ENCODE assay signal across 1 cellular context in the genomic region with DNA sequence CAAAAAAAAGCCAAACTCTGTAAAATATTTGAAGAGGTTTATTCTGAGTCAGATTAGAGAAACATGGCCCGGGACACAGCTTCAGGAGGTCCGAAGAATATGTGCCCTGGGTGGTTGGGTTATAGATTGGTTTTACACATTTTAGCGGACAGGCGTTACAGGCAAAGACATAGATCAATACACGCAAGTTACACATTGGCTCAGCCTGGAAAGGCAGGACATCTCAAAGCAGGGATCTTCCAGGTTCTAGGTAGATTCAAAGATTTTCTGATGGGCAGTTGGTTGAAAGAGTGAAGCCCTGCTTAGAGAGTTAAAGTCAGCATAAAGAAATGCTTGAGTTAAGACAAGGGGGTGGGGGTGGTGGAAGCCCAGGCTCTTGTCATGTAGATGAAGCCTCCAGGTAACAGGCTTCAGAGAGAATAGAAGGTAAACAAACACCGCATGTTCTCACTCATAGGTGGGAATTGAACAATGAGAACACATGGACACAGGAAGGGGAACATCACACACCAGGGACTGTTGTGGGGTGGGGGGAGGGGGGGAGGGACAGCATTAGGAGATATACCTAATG.
TF ChIP-seq lines count a peak whose summit lies in the region.

No MANE protein-coding gene starts in this region.

TF ChIP-seq in H1, 55 proteins besides CTCF, POLR2A, EP300 and RAD21:
- TF ChIP-seq RBBP5 (IDR thresholded peaks at IDR 0.05; ENCODE audit: borderline replicate concordance, low read depth, low read length) (peak; percentile 85), CTBP2 (IDR thresholded peaks at IDR 0.05; ENCODE audit: borderline replicate concordance, insufficient read depth, insufficient read length, low read length) (no peak), POU5F1 (IDR thresholded peaks at IDR 0.05; ENCODE audit: low read depth, low read length) (0 out of 2 replicates have a peak, but pooled peaks have one; percentile 51), NRF1 (IDR thresholded peaks at IDR 0.05; ENCODE audit: low read depth, low read length) (no peak), ASH2L (IDR thresholded peaks at IDR 0.05; ENCODE audit: low read length) (peak; percentile 96), TEAD4 (IDR thresholded peaks at IDR 0.05; ENCODE audit: low read depth, low read length) (no peak), SIX5 (IDR thresholded peaks at IDR 0.05; ENCODE audit: low read depth, low read length) (no peak), PHF8 (conservative IDR thresholded peaks at IDR 0.05; ENCODE audit: low read depth, low read length) (no peak), JUN (IDR thresholded peaks at IDR 0.05; ENCODE audit: low read depth, low read length) (no peak), CREB1 (IDR thresholded peaks at IDR 0.05) (no peak), GABPA (IDR thresholded peaks at IDR 0.05; ENCODE audit: borderline replicate concordance, insufficient read depth, low read length) (no peak), HDAC6 (IDR thresholded peaks at IDR 0.05; ENCODE audit: low read depth, low read length) (no peak), POLR2AphosphoS5 (IDR thresholded peaks at IDR 0.05; ENCODE audit: low read depth, low read length) (no peak), BCL11A (IDR thresholded peaks at IDR 0.05; ENCODE audit: low read depth in 2 of 2, low read length in 2 of 2) (no peak), HDAC2 (IDR thresholded peaks at IDR 0.05; ENCODE audit: borderline replicate concordance in 1 of 2, low read depth in 2 of 2, low read length in 2 of 2) (no peak), TAF1 (IDR thresholded peaks at IDR 0.05; ENCODE audit: low read depth, low read length) (0 out of 2 replicates have a peak, but pooled peaks have one; percentile 4), SP1 (IDR thresholded peaks at IDR 0.05; ENCODE audit: low read depth, low read length) (peak; percentile 66; the same call in 1 of the 2 replicates), KDM4A (IDR thresholded peaks at IDR 0.05; ENCODE audit: low read depth, low read length, severe bottlenecking) (no peak), ZNF274 (IDR thresholded peaks at IDR 0.05; ENCODE audit: borderline replicate concordance, extremely low read depth, low read length) (no peak), BACH1 (IDR thresholded peaks at IDR 0.05; ENCODE audit: low read length) (no peak), CBX8 (IDR thresholded peaks at IDR 0.05; ENCODE audit: borderline replicate concordance, low read depth, low read length) (no peak), SAP30 (IDR thresholded peaks at IDR 0.05; ENCODE audit: insufficient read depth, insufficient replicate concordance, low read length) (no peak), RFX5 (IDR thresholded peaks at IDR 0.05; ENCODE audit: borderline replicate concordance, low read depth, low read length) (no peak), SIRT6 (IDR thresholded peaks at IDR 0.05; ENCODE audit: low read length) (no peak)
- TF ChIP-seq, protein P1, sequence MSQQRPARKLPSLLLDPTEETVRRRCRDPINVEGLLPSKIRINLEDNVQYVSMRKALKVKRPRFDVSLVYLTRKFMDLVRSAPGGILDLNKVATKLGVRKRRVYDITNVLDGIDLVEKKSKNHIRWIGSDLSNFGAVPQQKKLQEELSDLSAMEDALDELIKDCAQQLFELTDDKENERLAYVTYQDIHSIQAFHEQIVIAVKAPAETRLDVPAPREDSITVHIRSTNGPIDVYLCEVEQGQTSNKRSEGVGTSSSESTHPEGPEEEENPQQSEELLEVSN (IDR thresholded peaks at IDR 0.05) = no peak
- TF ChIP-seq, protein P2, sequence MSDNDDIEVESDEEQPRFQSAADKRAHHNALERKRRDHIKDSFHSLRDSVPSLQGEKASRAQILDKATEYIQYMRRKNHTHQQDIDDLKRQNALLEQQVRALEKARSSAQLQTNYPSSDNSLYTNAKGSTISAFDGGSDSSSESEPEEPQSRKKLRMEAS (IDR thresholded peaks at IDR 0.05) = 0 out of 2 replicates have a peak, but pooled peaks have one; percentile 6
TF ChIP-seq in H1: peak in this region for 6.
